In genomic region chr11:70112017-70112434, GRCh38 we compare ENCODE assay signal across 1 cellular context.
A peak's percentile ranks its signal among the peaks of the same experiment; 100 is the strongest.
TF ChIP-seq lines count a peak whose summit lies in the region.

No MANE protein-coding gene starts in this region.

TF ChIP-seq in K562, 482 proteins besides CTCF, POLR2A, EP300 and RAD21:
- TF ChIP-seq ZNF766 (CRISPR knock-in tag; conservative IDR thresholded peaks at IDR 0.05), result 0 out of 2 replicates have a peak, but pooled peaks have one; percentile 52
- 0 out of 2 replicates have a peak, but pooled peaks have one; percentile 26 for TF ChIP-seq ELF1 (tag; IDR thresholded peaks at IDR 0.05)
- no peak for TF ChIP-seq ZC3H8 (IDR thresholded peaks at IDR 0.05)
- peak; percentile 57 for TF ChIP-seq RFX1 (IDR thresholded peaks at IDR 0.05)
- no peak for TF ChIP-seq STAT5A (IDR thresholded peaks at IDR 0.05; ENCODE audit: borderline replicate concordance, low read length)
- peak; percentile 31 for TF ChIP-seq PHF20 (IDR thresholded peaks at IDR 0.05; ENCODE audit: partially characterized antibody)
- TF ChIP-seq TCF15 (CRISPR knock-in tag; IDR thresholded peaks at IDR 0.05), result no peak
- TF ChIP-seq ELK3 (CRISPR knock-in tag; IDR thresholded peaks at IDR 0.05), result no peak
- TF ChIP-seq SMAD4 (CRISPR knock-in tag; conservative IDR thresholded peaks at IDR 0.05), result peak; percentile 28; the same call in 1 of the 2 replicates
- peak; percentile 4 for TF ChIP-seq KDM5B (IDR thresholded peaks at IDR 0.05; ENCODE audit: insufficient replicate concordance, low read depth, low read length)
- TF ChIP-seq ATF3 (IDR thresholded peaks at IDR 0.05), result no peak
- no peak for TF ChIP-seq ATF3 (CRISPR knock-in tag; conservative IDR thresholded peaks at IDR 0.05)
- 0 out of 2 replicates have a peak, but pooled peaks have one; percentile 23 for TF ChIP-seq VEZF1 (CRISPR knock-in tag; IDR thresholded peaks at IDR 0.05)
- TF ChIP-seq NFRKB (IDR thresholded peaks at IDR 0.05; ENCODE audit: low read depth), result peak; percentile 20; the same call in 1 of the 2 replicates
- TF ChIP-seq ZBTB40 (IDR thresholded peaks at IDR 0.05), result 0 out of 2 replicates have a peak, but pooled peaks have one; percentile 20
- TF ChIP-seq ZBTB40 (CRISPR knock-in tag; IDR thresholded peaks at IDR 0.05), result no peak
- TF ChIP-seq GTF2E2 (tag; IDR thresholded peaks at IDR 0.05), result peak; percentile 35; the same call in 1 of the 2 replicates
- peak; percentile 32; the same call in 1 of the 2 replicates for TF ChIP-seq ZNF175 (CRISPR knock-in tag; IDR thresholded peaks at IDR 0.05; ENCODE audit: low read depth)
- peak; percentile 57 for TF ChIP-seq ZFX (CRISPR knock-in tag; IDR thresholded peaks at IDR 0.05)
- peak; percentile 2; the same call in 1 of the 2 replicates for TF ChIP-seq MYC (IDR thresholded peaks at IDR 0.05; ENCODE audit: low read depth, low read length)
- no peak for TF ChIP-seq MYC (CRISPR knock-in tag; IDR thresholded peaks at IDR 0.05; ENCODE audit: borderline replicate concordance, low read depth)
- TF ChIP-seq CGGBP1 (CRISPR knock-in tag; IDR thresholded peaks at IDR 0.05), result no peak
- TF ChIP-seq POLR2G (IDR thresholded peaks at IDR 0.05; ENCODE audit: low read depth, low read length), result peak; percentile 31; the same call in 1 of the 2 replicates
- TF ChIP-seq SNRNP70 (optimal IDR thresholded peaks at IDR 0.05; ENCODE audit: low read depth, low read length), result no peak
- TF ChIP-seq ZNF41 (CRISPR knock-in tag; conservative IDR thresholded peaks at IDR 0.05), result no peak
- TF ChIP-seq SLC30A9 (CRISPR knock-in tag; IDR thresholded peaks at IDR 0.05), result no peak
- TF ChIP-seq ZBTB11 (CRISPR knock-in tag; IDR thresholded peaks at IDR 0.05), result 0 out of 6 replicates have a peak, but pooled peaks of 1 of the 3 experiments have one; percentile 30
- TF ChIP-seq ARNT (IDR thresholded peaks at IDR 0.05), result no peak
- peak; percentile 3 for TF ChIP-seq TBP (optimal IDR thresholded peaks at IDR 0.05; ENCODE audit: low read depth, low read length)
- no peak for TF ChIP-seq ESRRA (IDR thresholded peaks at IDR 0.05; ENCODE audit: borderline replicate concordance, low read depth)
- TF ChIP-seq RBFOX2 (IDR thresholded peaks at IDR 0.05; ENCODE audit: low read depth, low read length), result peak; percentile 12; the same call in 1 of the 2 replicates
- TF ChIP-seq FOXK2 (conservative IDR thresholded peaks at IDR 0.05 in 1 of 2, IDR thresholded peaks at IDR 0.05 in 1 of 2; ENCODE audit: low read depth in 2 of 2), result peak in 1 of 2 experiments; percentile 37; a peak in 1 of 4 replicates
- 0 out of 4 replicates have a peak, but pooled peaks of 1 of the 2 experiments have one; percentile 46 for TF ChIP-seq MAZ (CRISPR knock-in tag; conservative IDR thresholded peaks at IDR 0.05 in 1 of 2, IDR thresholded peaks at IDR 0.05 in 1 of 2)
